In genomic region chr1:190413142-190413541, GRCh38 we compare ENCODE assay signal across 35 cellular contexts.
"Had no signal": no experiment of that assay in that cellular context is flagged by ENCODE, and none has a peak within 500 bp of the region (broad histone marks: within the 10 kb centered on the region; RNA-seq: fewer than 3 reads in every experiment).

No MANE protein-coding gene starts in this region.

- H3K4me3 ChIP-seq: MG63 had no signal

- H3K36me3 ChIP-seq: MG63 had no signal

- DNase-seq: Karpas-422, Kasumi-1, MG63, MM.1S, MV-4-11, NCI-H1048, NCI-H1092, NCI-H1092 treated with DMSO at 0.1 percent for 48 hours, NCI-H1105, NCI-H1105 treated with DMSO at 0.1 percent for 48 hours, NCI-H1417, NCI-H1417 treated with DMSO at 0.1 percent for 48 hours, NCI-H1436, NCI-H1436 treated with DMSO at 0.1 percent for 48 hours, NCI-H146, NCI-H1694, NCI-H1694 treated with DMSO at 0.1 percent for 48 hours, NCI-H187, NCI-H187 treated with DMSO at 0.1 percent for 48 hours, NCI-H1930, NCI-H2029, NCI-H2029 treated with DMSO at 0.1 percent for 48 hours, NCI-H2081, NCI-H2081 treated with DMSO at 0.1 percent for 48 hours, NCI-H2107, NCI-H2171, NCI-H2171 treated with DMSO at 0.1 percent for 48 hours, NCI-H2227 treated with DMSO at 0.1 percent for 48 hours, NCI-H226, NCI-H345, NCI-H446, NCI-H446 treated with DMSO at 0.1 percent for 48 hours, NCI-H510A, NCI-H510A treated with DMSO at 0.1 percent for 48 hours, NCI-H524 had no signal

- H3K9me3 ChIP-seq: MG63 had no signal

- H3K27me3 ChIP-seq: MG63 had no signal
